Comparison of ENCODE assay signal across 1 cellular context in the genomic region with DNA sequence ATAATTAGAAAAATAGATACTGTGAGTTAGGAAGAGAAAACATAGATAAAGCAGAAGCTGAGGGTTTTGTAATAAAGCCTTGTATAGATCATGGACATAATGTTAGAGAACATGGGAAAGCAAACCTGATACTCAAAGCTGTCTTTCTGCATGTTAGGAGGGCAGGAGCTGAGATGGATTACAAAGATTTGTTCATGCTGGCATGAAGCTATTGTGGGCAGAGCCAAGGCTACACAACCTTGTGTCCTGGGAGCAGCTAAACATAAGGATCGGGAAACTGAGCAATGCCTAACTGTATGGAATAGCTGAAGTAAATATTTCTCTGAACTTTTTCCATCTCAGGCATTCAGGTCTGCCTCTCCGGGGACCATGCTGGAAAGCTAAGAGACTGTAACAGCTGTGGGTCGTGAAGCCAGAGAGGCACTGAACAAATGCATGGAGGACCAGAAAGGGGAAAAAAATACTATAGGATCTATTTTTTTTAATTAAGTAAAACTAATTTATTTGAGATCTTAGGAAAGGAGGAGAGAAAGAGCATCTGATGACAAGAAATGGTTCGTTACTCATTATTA.
TF ChIP-seq lines count a peak whose summit lies in the region.

No MANE protein-coding gene starts in this region.

TF ChIP-seq in H1, 55 proteins besides CTCF, POLR2A, EP300 and RAD21:
- TF ChIP-seq MAFK (IDR thresholded peaks at IDR 0.05; ENCODE audit: low read depth, low read length) (no peak), EZH2 (IDR thresholded peaks at IDR 0.05; ENCODE audit: low read depth, low read length, severe bottlenecking) (no peak), CEBPB (IDR thresholded peaks at IDR 0.05; ENCODE audit: low read depth, low read length) (no peak), HDAC6 (IDR thresholded peaks at IDR 0.05; ENCODE audit: low read depth, low read length) (no peak), SAP30 (IDR thresholded peaks at IDR 0.05; ENCODE audit: insufficient read depth, insufficient replicate concordance, low read length) (no peak), CTBP2 (IDR thresholded peaks at IDR 0.05; ENCODE audit: borderline replicate concordance, insufficient read depth, insufficient read length, low read length) (no peak), RXRA (IDR thresholded peaks at IDR 0.05; ENCODE audit: insufficient read depth, low read depth, low read length) (no peak), CBX5 (IDR thresholded peaks at IDR 0.05; ENCODE audit: low read depth, low read length) (no peak), KDM1A (IDR thresholded peaks at IDR 0.05; ENCODE audit: borderline replicate concordance, low read length) (no peak), FOSL1 (IDR thresholded peaks at IDR 0.05; ENCODE audit: insufficient read depth, low read depth, low read length) (no peak), PHF8 (conservative IDR thresholded peaks at IDR 0.05; ENCODE audit: low read depth, low read length) (no peak), TEAD4 (IDR thresholded peaks at IDR 0.05; ENCODE audit: low read depth, low read length) (no peak), ASH2L (IDR thresholded peaks at IDR 0.05; ENCODE audit: low read length) (no peak), SP1 (IDR thresholded peaks at IDR 0.05; ENCODE audit: low read depth, low read length) (no peak), JUN (IDR thresholded peaks at IDR 0.05; ENCODE audit: low read depth, low read length) (no peak)
- TF ChIP-seq, protein P1, sequence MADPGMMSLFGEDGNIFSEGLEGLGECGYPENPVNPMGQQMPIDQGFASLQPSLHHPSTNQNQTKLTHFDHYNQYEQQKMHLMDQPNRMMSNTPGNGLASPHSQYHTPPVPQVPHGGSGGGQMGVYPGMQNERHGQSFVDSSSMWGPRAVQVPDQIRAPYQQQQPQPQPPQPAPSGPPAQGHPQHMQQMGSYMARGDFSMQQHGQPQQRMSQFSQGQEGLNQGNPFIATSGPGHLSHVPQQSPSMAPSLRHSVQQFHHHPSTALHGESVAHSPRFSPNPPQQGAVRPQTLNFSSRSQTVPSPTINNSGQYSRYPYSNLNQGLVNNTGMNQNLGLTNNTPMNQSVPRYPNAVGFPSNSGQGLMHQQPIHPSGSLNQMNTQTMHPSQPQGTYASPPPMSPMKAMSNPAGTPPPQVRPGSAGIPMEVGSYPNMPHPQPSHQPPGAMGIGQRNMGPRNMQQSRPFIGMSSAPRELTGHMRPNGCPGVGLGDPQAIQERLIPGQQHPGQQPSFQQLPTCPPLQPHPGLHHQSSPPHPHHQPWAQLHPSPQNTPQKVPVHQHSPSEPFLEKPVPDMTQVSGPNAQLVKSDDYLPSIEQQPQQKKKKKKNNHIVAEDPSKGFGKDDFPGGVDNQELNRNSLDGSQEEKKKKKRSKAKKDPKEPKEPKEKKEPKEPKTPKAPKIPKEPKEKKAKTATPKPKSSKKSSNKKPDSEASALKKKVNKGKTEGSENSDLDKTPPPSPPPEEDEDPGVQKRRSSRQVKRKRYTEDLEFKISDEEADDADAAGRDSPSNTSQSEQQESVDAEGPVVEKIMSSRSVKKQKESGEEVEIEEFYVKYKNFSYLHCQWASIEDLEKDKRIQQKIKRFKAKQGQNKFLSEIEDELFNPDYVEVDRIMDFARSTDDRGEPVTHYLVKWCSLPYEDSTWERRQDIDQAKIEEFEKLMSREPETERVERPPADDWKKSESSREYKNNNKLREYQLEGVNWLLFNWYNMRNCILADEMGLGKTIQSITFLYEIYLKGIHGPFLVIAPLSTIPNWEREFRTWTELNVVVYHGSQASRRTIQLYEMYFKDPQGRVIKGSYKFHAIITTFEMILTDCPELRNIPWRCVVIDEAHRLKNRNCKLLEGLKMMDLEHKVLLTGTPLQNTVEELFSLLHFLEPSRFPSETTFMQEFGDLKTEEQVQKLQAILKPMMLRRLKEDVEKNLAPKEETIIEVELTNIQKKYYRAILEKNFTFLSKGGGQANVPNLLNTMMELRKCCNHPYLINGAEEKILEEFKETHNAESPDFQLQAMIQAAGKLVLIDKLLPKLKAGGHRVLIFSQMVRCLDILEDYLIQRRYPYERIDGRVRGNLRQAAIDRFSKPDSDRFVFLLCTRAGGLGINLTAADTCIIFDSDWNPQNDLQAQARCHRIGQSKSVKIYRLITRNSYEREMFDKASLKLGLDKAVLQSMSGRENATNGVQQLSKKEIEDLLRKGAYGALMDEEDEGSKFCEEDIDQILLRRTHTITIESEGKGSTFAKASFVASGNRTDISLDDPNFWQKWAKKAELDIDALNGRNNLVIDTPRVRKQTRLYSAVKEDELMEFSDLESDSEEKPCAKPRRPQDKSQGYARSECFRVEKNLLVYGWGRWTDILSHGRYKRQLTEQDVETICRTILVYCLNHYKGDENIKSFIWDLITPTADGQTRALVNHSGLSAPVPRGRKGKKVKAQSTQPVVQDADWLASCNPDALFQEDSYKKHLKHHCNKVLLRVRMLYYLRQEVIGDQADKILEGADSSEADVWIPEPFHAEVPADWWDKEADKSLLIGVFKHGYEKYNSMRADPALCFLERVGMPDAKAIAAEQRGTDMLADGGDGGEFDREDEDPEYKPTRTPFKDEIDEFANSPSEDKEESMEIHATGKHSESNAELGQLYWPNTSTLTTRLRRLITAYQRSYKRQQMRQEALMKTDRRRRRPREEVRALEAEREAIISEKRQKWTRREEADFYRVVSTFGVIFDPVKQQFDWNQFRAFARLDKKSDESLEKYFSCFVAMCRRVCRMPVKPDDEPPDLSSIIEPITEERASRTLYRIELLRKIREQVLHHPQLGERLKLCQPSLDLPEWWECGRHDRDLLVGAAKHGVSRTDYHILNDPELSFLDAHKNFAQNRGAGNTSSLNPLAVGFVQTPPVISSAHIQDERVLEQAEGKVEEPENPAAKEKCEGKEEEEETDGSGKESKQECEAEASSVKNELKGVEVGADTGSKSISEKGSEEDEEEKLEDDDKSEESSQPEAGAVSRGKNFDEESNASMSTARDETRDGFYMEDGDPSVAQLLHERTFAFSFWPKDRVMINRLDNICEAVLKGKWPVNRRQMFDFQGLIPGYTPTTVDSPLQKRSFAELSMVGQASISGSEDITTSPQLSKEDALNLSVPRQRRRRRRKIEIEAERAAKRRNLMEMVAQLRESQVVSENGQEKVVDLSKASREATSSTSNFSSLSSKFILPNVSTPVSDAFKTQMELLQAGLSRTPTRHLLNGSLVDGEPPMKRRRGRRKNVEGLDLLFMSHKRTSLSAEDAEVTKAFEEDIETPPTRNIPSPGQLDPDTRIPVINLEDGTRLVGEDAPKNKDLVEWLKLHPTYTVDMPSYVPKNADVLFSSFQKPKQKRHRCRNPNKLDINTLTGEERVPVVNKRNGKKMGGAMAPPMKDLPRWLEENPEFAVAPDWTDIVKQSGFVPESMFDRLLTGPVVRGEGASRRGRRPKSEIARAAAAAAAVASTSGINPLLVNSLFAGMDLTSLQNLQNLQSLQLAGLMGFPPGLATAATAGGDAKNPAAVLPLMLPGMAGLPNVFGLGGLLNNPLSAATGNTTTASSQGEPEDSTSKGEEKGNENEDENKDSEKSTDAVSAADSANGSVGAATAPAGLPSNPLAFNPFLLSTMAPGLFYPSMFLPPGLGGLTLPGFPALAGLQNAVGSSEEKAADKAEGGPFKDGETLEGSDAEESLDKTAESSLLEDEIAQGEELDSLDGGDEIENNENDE (IDR thresholded peaks at IDR 0.05; ENCODE audit: insufficient replicate concordance, low read length), result no peak
